In the genomic region with DNA sequence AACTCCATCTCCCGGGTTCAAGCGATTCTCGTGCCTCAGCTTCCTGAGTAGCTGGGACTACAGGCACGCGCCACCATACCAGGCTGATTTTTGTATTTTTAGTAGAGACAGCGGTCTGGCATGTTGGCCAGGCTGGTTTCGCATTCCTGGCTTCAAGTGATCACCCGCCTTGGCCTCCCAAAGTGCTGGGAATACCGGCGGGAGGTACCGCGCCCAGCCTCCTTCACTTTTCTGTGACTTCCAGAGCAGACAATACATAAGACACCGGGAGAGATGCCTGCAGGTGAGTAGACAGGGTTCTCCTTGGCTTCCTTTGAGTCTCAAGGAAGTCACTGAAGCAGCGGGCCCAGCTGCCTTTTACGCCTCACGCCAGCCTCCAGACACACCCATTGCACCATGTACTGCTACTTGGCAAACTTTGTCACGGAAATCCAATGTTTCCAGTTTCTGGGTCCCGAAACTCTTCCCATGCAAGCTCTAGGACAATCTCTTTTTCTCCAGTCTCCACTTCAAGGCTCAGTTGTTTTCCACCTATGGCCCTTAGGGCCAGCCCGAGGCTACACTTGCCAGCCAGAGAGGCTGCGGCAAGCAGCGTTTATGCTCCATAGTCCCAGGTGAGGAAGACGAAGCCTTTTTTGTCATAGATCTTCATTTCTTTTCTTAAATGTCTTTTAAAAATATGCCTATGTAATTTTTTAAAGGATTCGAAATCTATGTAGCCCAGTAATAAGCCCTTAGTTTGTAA, we compare ENCODE assay signal across 1 cellular context.
TF ChIP-seq lines count a peak whose summit lies in the region.

No MANE protein-coding gene starts in this region.

TF ChIP-seq in A549, 52 proteins besides CTCF, POLR2A, EP300 and RAD21:
- TF ChIP-seq PHF8 (IDR thresholded peaks at IDR 0.05; ENCODE audit: borderline replicate concordance, low read depth) (no peak), EHF (CRISPR knock-in tag; IDR thresholded peaks at IDR 0.05) (no peak), ELK1 (IDR thresholded peaks at IDR 0.05; ENCODE audit: low read depth, low read length) (no peak)
